ENCODE assay signal across 8 cellular contexts in the genomic region with DNA sequence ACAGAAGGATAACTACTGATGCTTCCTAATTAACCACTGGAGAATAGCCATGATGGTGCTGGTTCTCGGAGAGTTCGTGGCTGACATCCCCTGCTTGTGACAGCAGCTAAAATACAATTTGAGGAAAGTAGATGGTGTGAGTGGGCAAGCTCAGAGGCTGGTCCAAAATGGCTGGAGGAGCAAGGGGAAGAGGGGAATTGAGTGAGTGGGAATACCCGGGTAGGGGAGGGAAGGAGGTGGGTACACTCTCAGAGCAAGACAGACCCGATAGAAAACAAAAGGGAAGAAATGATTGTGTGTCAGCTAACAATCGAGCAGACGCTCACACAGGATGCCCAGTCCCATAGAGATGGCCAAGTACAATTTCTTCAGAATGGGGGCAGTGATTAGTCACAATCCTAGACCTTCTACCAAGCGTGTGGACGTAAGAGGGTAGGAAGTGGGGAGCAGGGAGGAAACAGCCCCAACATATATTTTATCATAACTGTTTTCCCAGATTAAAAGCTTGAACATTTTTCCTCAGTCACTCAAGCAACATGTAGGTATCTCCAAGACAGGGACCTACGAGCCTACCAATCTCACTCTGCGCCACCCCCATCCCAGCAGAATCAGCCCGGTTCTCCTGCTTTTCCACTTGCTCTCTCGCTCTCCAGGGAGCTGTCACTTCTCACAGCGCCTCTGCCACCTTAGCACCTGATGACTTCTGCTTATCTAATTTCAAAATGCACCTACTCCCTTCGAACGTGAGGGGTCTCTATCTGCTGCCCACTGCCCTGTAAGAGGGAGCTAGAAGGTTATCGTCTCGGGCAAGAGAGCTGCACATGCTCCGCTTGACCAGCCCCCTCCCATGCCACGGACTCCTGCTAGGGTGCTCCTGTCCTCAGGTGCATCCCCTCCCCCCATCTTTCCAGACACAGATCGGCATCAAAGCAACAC. TPM values are rescaled to one million over a fixed set of nuclear protein-coding genes. Genes with fewer than 3 reads are reported as not detected.
A peak's percentile ranks its signal among the peaks of the same experiment; 100 is the strongest.
DNase-seq lines count a peak whose midpoint lies in the region; ATAC-seq and TF ChIP-seq lines count a peak whose summit lies in the region.

No MANE protein-coding gene starts in this region.

- peak overlapping the region; percentile 88 for H3K27ac Mint-ChIP-seq in activated CD4-positive, alpha-beta T cell treated with anti-CD3 and anti-CD28 coated beads, Interleukin-2, amount 10 ng/mL, durations not matched to agents 7 days and 5 days
- H3K27ac Mint-ChIP-seq in activated naive CD4-positive, alpha-beta T cell treated with anti-CD3 and anti-CD28 coated beads, Interleukin-2, amount 50 U/mL, for 72 hours, result peak overlapping the region; percentile 93 to 97

- intact Hi-C loops in lower lobe of right lung (cut with DNase I), result no loop called here

- peak; percentile 34 to 64 for ATAC-seq in activated naive CD4-positive, alpha-beta T cell treated with anti-CD3 and anti-CD28 coated beads, Interleukin-2, amount 50 U/mL, for 72 hours
- no peak for ATAC-seq in lower lobe of right lung
- no peak for ATAC-seq in GM19463 (IDR thresholded peaks at IDR 0.05; ENCODE audit: unreplicated experiment)

- POLR2A ChIA-PET in activated CD4-positive, alpha-beta T cell treated with anti-CD3 and anti-CD28 coated beads, Interleukin-2, amount 10 ng/mL, durations not matched to agents 7 days and 5 days (lab: Charles Lee), result interaction anchor here (1.1 kb wide), 1 partner anchor 42 kb away, joined by 3 read pairs; no protein-coding TSS in a partner anchor

- H3K27ac ChIP-seq in lower lobe of right lung, result peak overlapping the region; percentile 50

- H3K36me3 Mint-ChIP-seq in activated CD4-positive, alpha-beta T cell treated with anti-CD3 and anti-CD28 coated beads, Interleukin-2, amount 10 ng/mL, durations not matched to agents 7 days and 5 days (ENCODE audit: low read depth), result peaks cover 93% of the 10 kb centered on the region
- peaks cover 12 to 37% of the 10 kb centered on the region in 2 donors for H3K36me3 Mint-ChIP-seq in activated naive CD4-positive, alpha-beta T cell treated with anti-CD3 and anti-CD28 coated beads, Interleukin-2, amount 50 U/mL, for 72 hours

- no peak for DNase-seq in activated CD4-positive, alpha-beta T cell treated with anti-CD3 and anti-CD28 coated beads, Interleukin-2, amount 10 ng/mL, durations not matched to agents 7 days and 5 days
- DNase-seq in activated CD4-positive, alpha-beta T cell treated with anti-CD3 and anti-CD28 coated beads for 48 hours, result no peak
- no peak for DNase-seq in activated naive CD4-positive, alpha-beta T cell treated with anti-CD3 and anti-CD28 coated beads, Interleukin-2, amount 50 U/mL, for 72 hours (ENCODE audit: low spot score in 2 of 2)
- no peak for DNase-seq in lower lobe of right lung
- DNase-seq in superior temporal gyrus (ENCODE audit: extremely low spot score), result peak; percentile 41
- DNase-seq in globus pallidus (ENCODE audit: low spot score), result no peak
- DNase-seq in HPDE6-E6E7 (ENCODE audit: extremely low spot score), result no peak

- no peaks in the 10 kb centered on the region for H3K9me3 ChIP-seq in lower lobe of right lung

- CTCF ChIA-PET in activated CD4-positive, alpha-beta T cell treated with anti-CD3 and anti-CD28 coated beads, Interleukin-2, amount 10 ng/mL, durations not matched to agents 7 days and 5 days (lab: Charles Lee), result interaction anchor here (0.8 to 4.7 kb wide), 13 partner anchors 9 to 183 kb away, joined by 3 to 35 read pairs (median 7); no protein-coding TSS in a partner anchor

- peak overlapping the region; percentile 85 for H3K4me3 Mint-ChIP-seq in activated CD4-positive, alpha-beta T cell treated with anti-CD3 and anti-CD28 coated beads, Interleukin-2, amount 10 ng/mL, durations not matched to agents 7 days and 5 days

- H3K4me3 ChIP-seq in lower lobe of right lung, result peak overlapping the region; percentile 64

- no peaks in the 10 kb centered on the region for H3K36me3 ChIP-seq in lower lobe of right lung

- H3K27me3 ChIP-seq in lower lobe of right lung (ENCODE audit: low read depth), result no peaks in the 10 kb centered on the region

- peaks cover 37% of the 10 kb centered on the region for H3K4me1 ChIP-seq in lower lobe of right lung

- peaks cover 2% of the 10 kb centered on the region for H3K9me3 Mint-ChIP-seq in activated CD4-positive, alpha-beta T cell treated with anti-CD3 and anti-CD28 coated beads, Interleukin-2, amount 10 ng/mL, durations not matched to agents 7 days and 5 days
- H3K9me3 Mint-ChIP-seq in activated naive CD4-positive, alpha-beta T cell treated with anti-CD3 and anti-CD28 coated beads, Interleukin-2, amount 50 U/mL, for 72 hours, result no peaks in the 10 kb centered on the region

- H3K27me3 Mint-ChIP-seq in activated CD4-positive, alpha-beta T cell treated with anti-CD3 and anti-CD28 coated beads, Interleukin-2, amount 10 ng/mL, durations not matched to agents 7 days and 5 days, result no peaks in the 10 kb centered on the region

- no peak for TF ChIP-seq CTCF in lower lobe of right lung (IDR thresholded peaks at IDR 0.05)

- H3K4me1 Mint-ChIP-seq in activated CD4-positive, alpha-beta T cell treated with anti-CD3 and anti-CD28 coated beads, Interleukin-2, amount 10 ng/mL, durations not matched to agents 7 days and 5 days, result peaks cover 95% of the 10 kb centered on the region

RNA-seq across cellular contexts. Expression of a gene that starts 26.2 kb away (rescaled TPM):
- 100 to 1,000 TPM; 287 to 303 TPM for total RNA-seq in activated CD4-positive, alpha-beta T cell treated with anti-CD3 and anti-CD28 coated beads, Interleukin-2, amount 10 ng/mL, durations not matched to agents 7 days and 5 days
- 100 to 1,000 TPM in 1 of 2 donors, 10 to 100 TPM in 1; 63.9 to 126 TPM for total RNA-seq in activated naive CD4-positive, alpha-beta T cell treated with anti-CD3 and anti-CD28 coated beads, Interleukin-2, amount 50 U/mL, for 72 hours
- 38.0 TPM for total RNA-seq in lower lobe of right lung

Comparison
In these comparisons a context has a peak if more than half of its experiments do, and no peak if none do; other contexts are left out.
1. ATAC-seq: peak in activated naive CD4-positive, alpha-beta T cell treated with anti-CD3 and anti-CD28 coated beads, Interleukin-2, amount 50 U/mL, for 72 hours (2 of 2); none in lower lobe of right lung (0 of 2) and GM19463 (single experiment).